Comparison of ENCODE assay signal across 27 cellular contexts in genomic region chr12:51845451-51845850, GRCh38. TPM values are rescaled to one million over a fixed set of nuclear protein-coding genes. Genes with fewer than 3 reads are reported as not detected.
DNase-seq lines count a peak whose midpoint lies in the region; ATAC-seq, FAIRE-seq and TF ChIP-seq lines count a peak whose summit lies in the region.
"Had no signal": no experiment of that assay in that cellular context is flagged by ENCODE, and none has a peak within 500 bp of the region (broad histone marks: within the 10 kb centered on the region; RNA-seq: fewer than 3 reads in every experiment).

No MANE protein-coding gene starts in this region.

- H3K79me2 ChIP-seq in HepG2 (ENCODE audit: insufficient read depth, low read length) = no peaks in the 10 kb centered on the region

- 9% methylated on average over 7 of the region's 8 CpGs for WGBS in HepG2 (ENCODE audit: low lambda C conversion rate)
- 84% methylated on average over 5 of the region's 8 CpGs for WGBS in right lobe of liver (ENCODE audit: insufficient coverage, low coverage, low lambda C conversion rate, missing lambda C conversion rate)

- H3K4me3 Mint-ChIP-seq in glutamatergic neuron (ENCODE audit: unreplicated experiment) = peak overlapping the region; percentile 94
- peak overlapping the region; percentile 89 for H3K4me3 Mint-ChIP-seq in nephron progenitor cell
- no peak overlapping the region for H3K4me3 Mint-ChIP-seq in activated CD4-positive, alpha-beta memory T cell treated with anti-CD3 and anti-CD28 coated beads for 36 hours

- peaks cover 9% of the 10 kb centered on the region for H3K27me3 Mint-ChIP-seq in glutamatergic neuron (ENCODE audit: unreplicated experiment)
- H3K27me3 Mint-ChIP-seq in nephron progenitor cell (ENCODE audit: low read depth, poor library complexity) = no peaks in the 10 kb centered on the region
- H3K27me3 Mint-ChIP-seq in activated CD4-positive, alpha-beta memory T cell treated with anti-CD3 and anti-CD28 coated beads for 36 hours = peaks cover 50% of the 10 kb centered on the region

- intact Hi-C loops in HepG2 (cut with micrococcal nuclease; ENCODE audit: unreplicated experiment) = loop anchor here (1.0 kb wide), 1 partner anchor 30 kb away; no protein-coding TSS in a partner anchor
- intact Hi-C loops in right lobe of liver (cut with DNase I) = no loop called here
- intact Hi-C loops in activated CD4-positive, alpha-beta memory T cell treated with anti-CD3 and anti-CD28 coated beads for 36 hours (cut with micrococcal nuclease) = no loop called here

- H3K27ac Mint-ChIP-seq in glutamatergic neuron (ENCODE audit: unreplicated experiment) (no peak overlapping the region), nephron progenitor cell (no peak overlapping the region)
- H3K27ac Mint-ChIP-seq in activated CD4-positive, alpha-beta memory T cell treated with anti-CD3 and anti-CD28 coated beads for 36 hours = no peak overlapping the region
- H3K27ac Mint-ChIP-seq: IgD-negative memory B cell had no signal

- H3K9me3 ChIP-seq in HepG2 (ENCODE audit: low read length) (no peaks in the 10 kb centered on the region), right lobe of liver (no peaks in the 10 kb centered on the region)
- H3K9me3 ChIP-seq: HAP-1, Peyer's patch had no signal

- H3K4me1 ChIP-seq in HepG2 (ENCODE audit: insufficient read depth, low read length) = peaks cover 31% of the 10 kb centered on the region
- H3K4me1 ChIP-seq in right lobe of liver = peaks cover 0 to 11% (median 5%) of the 10 kb centered on the region in 4 donors

- H3K36me3 Mint-ChIP-seq in glutamatergic neuron (ENCODE audit: unreplicated experiment) (no peaks in the 10 kb centered on the region), nephron progenitor cell (ENCODE audit: low read depth) (no peaks in the 10 kb centered on the region)
- H3K36me3 Mint-ChIP-seq in activated CD4-positive, alpha-beta memory T cell treated with anti-CD3 and anti-CD28 coated beads for 36 hours = no peaks in the 10 kb centered on the region

- H4K20me1 ChIP-seq in HepG2 (ENCODE audit: insufficient read depth, low read length) = no peaks in the 10 kb centered on the region

- CTCF ChIA-PET in HepG2 (lab: Yijun Ruan, JAX; ENCODE audit: low intra/inter-chr PET ratio, low total read pairs) = no interaction called here
- CTCF ChIA-PET in activated CD4-positive, alpha-beta memory T cell treated with anti-CD3 and anti-CD28 coated beads for 36 hours (lab: Charles Lee) = no interaction called here

- DNase-seq in HepG2 (ENCODE audit: low spot score) (peak; percentile 47), right lobe of liver (no peak), glutamatergic neuron (no peak), nephron progenitor cell (no peak), caudate nucleus (lab: John Stamatoyannopoulos, UW) (no peak), superior temporal gyrus (ENCODE audit: extremely low spot score) (no peak)
- no peak for DNase-seq in activated CD4-positive, alpha-beta memory T cell treated with anti-CD3 and anti-CD28 coated beads for 36 hours
- DNase-seq: AML-193; DMS153; GDM1; Karpas-422; NCI-H1048; NCI-H1436 treated with DMSO at 0.1 percent for 48 hours; NCI-H2029 treated with DMSO at 0.1 percent for 48 hours; NCI-H2171; NCI-H69; NK-92 treated with Interleukin-12 subunit alpha and Interleukin-12 subunit beta, amount 100 ng/mL, for 24 hours; Peyer's patch had no signal

- no TSS peak for BruUV-seq in HepG2 (replicated peaks; lab: Mats Ljungman, UMichigan)

- H2AFZ ChIP-seq in HepG2 (ENCODE audit: low read length) = no peak overlapping the region

- TF ChIP-seq POLR2A in HepG2 (IDR thresholded peaks at IDR 0.05; ENCODE audit: insufficient read depth in 1 of 2, low read depth in 2 of 2, low read length in 2 of 2) (no peak), right lobe of liver (IDR thresholded peaks at IDR 0.05) (no peak)

- POLR2A ChIA-PET in HepG2 (lab: Yijun Ruan, JAX) = interaction anchor here (0.6 to 1.0 kb wide), 3 partner anchors 19 to 45 kb away, joined by 3 to 4 read pairs (median 4); no protein-coding TSS in a partner anchor
- POLR2A ChIA-PET in activated CD4-positive, alpha-beta memory T cell treated with anti-CD3 and anti-CD28 coated beads for 36 hours (lab: Charles Lee) = no interaction called here

- no peak overlapping the region for H3K9ac ChIP-seq in HepG2 (ENCODE audit: insufficient read depth, low read depth, low read length)

- ATAC-seq in HepG2 (no peak), right lobe of liver (no peak), GM19035 (IDR thresholded peaks at IDR 0.05; ENCODE audit: unreplicated experiment) (no peak)

- TF ChIP-seq CTCF in HepG2 (CRISPR knock-in tag; IDR thresholded peaks at IDR 0.05) = no peak
- no peak for TF ChIP-seq CTCF in right lobe of liver (IDR thresholded peaks at IDR 0.05)
- no peak for TF ChIP-seq CTCF in glutamatergic neuron (IDR thresholded peaks at IDR 0.05; ENCODE audit: partially characterized antibody, unreplicated experiment)
- TF ChIP-seq CTCF in nephron progenitor cell (IDR thresholded peaks at IDR 0.05) = no peak

- H3K4me3 ChIP-seq in HepG2 (replicated peaks in 1 of 3; ENCODE audit: insufficient read depth in 1 of 3, low read depth in 2 of 3, low read length in 3 of 3) (peak overlapping the region in 2 of 3 experiments; percentile 15 to 82; a peak in 2 of 6 replicates), right lobe of liver (no peak overlapping the region)
- H3K4me3 ChIP-seq: HAP-1, Peyer's patch had no signal

- TF ChIP-seq RAD21 in HepG2 (CRISPR knock-in tag; IDR thresholded peaks at IDR 0.05) = no peak

- H3K4me1 Mint-ChIP-seq in glutamatergic neuron (ENCODE audit: low read depth, unreplicated experiment) (peaks cover 33% of the 10 kb centered on the region), nephron progenitor cell (peaks cover 69% of the 10 kb centered on the region)
- H3K4me1 Mint-ChIP-seq in activated CD4-positive, alpha-beta memory T cell treated with anti-CD3 and anti-CD28 coated beads for 36 hours (ENCODE audit: low read depth) = peaks cover 8% of the 10 kb centered on the region

- H3K36me3 ChIP-seq in HepG2 (replicated peaks in 1 of 2; ENCODE audit: control insufficient read depth in 1 of 2, insufficient read depth in 2 of 2, low read length in 2 of 2) (no peaks in the 10 kb centered on the region), right lobe of liver (no peaks in the 10 kb centered on the region)
- H3K36me3 ChIP-seq: HAP-1, Peyer's patch had no signal

- no peak for FAIRE-seq in HepG2 (lab: Jason Lieb, UNC)
- FAIRE-seq: HTR-8/SVneo had no signal

- H3K27ac ChIP-seq in HepG2 (ENCODE audit: extremely low read length, insufficient read depth, low read length) = no peak overlapping the region
- H3K27ac ChIP-seq in right lobe of liver = no peak overlapping the region
- H3K27ac ChIP-seq in caudate nucleus (ENCODE audit: low read depth, low read length) = no peak overlapping the region
- H3K27ac ChIP-seq: 22Rv1, Peyer's patch had no signal

- TF ChIP-seq EP300 in HepG2 (IDR thresholded peaks at IDR 0.05; ENCODE audit: low read depth in 2 of 2, low read length in 2 of 2) (no peak), HepG2 (CRISPR knock-in tag; IDR thresholded peaks at IDR 0.05; ENCODE audit: borderline replicate concordance) (no peak)

- in situ Hi-C loops in HepG2 (cut with HindIII; ENCODE audit: extremely low pct_ligation_motif_present, low pct_unique_long_range_greater_than_20kb) = no loop called here

- H3K9me3 Mint-ChIP-seq in glutamatergic neuron (ENCODE audit: unreplicated experiment) (peaks cover 5% of the 10 kb centered on the region), nephron progenitor cell (no peaks in the 10 kb centered on the region)
- no peaks in the 10 kb centered on the region for H3K9me3 Mint-ChIP-seq in activated CD4-positive, alpha-beta memory T cell treated with anti-CD3 and anti-CD28 coated beads for 36 hours

- H3K27me3 ChIP-seq in HepG2 (ENCODE audit: control insufficient read depth in 1 of 2, insufficient read depth in 2 of 2, low read length in 2 of 2) (peaks cover 0 to 9% of the 10 kb centered on the region in 2 experiments; a peak in 1 of 5 replicates), right lobe of liver (peaks cover 0 to 10% of the 10 kb centered on the region in 2 donors)

- H3K4me2 ChIP-seq in HepG2 (ENCODE audit: low read depth, low read length) = peak overlapping the region; percentile 91

RNA-seq across cellular contexts. Expression of gene FIGNL2, which starts 3.1 kb away (rescaled TPM):
- total RNA-seq in HepG2 (2016; rRNA removed; fragmentation: Illumina TruSeq; extraction: Trizol) = 0.76 and 1.00 TPM in 2 replicates
- total RNA-seq in HepG2 (2016; cell fraction: cytosol; rRNA removed; fragmentation: Illumina TruSeq; extraction: Trizol; ENCODE audit: low read depth) = 0.10 and 0.18 TPM in 2 replicates
- total RNA-seq in HepG2 (2016; cell fraction: insoluble cytoplasmic fraction; rRNA removed; fragmentation: Illumina TruSeq; extraction: Trizol) = 0.73 and 1.2 TPM in 2 replicates
- 0.53 and 0.62 TPM in 2 replicates for total RNA-seq in HepG2 (2016; cell fraction: membrane; rRNA removed; fragmentation: Illumina TruSeq; extraction: Trizol)
- total RNA-seq in HepG2 (2016; cell fraction: nucleus; rRNA removed; fragmentation: Illumina TruSeq; extraction: Trizol) = 0.56 and 0.78 TPM in 2 replicates
- 0.82 and 1.2 TPM in 2 replicates for polyA plus RNA-seq in HepG2 (2011; rRNA removed)
- polyA plus RNA-seq in HepG2 (2011; cell fraction: cytosol; rRNA removed) = 0.99 and 1.2 TPM in 2 replicates
- 0.87 and 1.0 TPM in 2 replicates for polyA plus RNA-seq in HepG2 (2011; cell fraction: nucleus; rRNA removed)
- 0.51 TPM in 2 replicates for polyA plus RNA-seq in HepG2 (2012)
- polyA plus RNA-seq in HepG2 (2016; cell fraction: cytosol; fragmentation: Illumina TruSeq; extraction: Trizol; ENCODE audit: low read depth) = 0.06 and 0.07 TPM in 2 replicates
- polyA plus RNA-seq in HepG2 (2016; cell fraction: insoluble cytoplasmic fraction; fragmentation: Illumina TruSeq; extraction: Trizol; ENCODE audit: low read depth) = 1.6 TPM in 2 replicates
- 0.46 and 0.47 TPM in 2 replicates for polyA plus RNA-seq in HepG2 (2016; cell fraction: membrane; fragmentation: Illumina TruSeq; extraction: Trizol; ENCODE audit: low read depth)
- 1.3 and 1.4 TPM in 2 replicates for polyA plus RNA-seq in HepG2 (2016; cell fraction: nucleus; fragmentation: Illumina TruSeq; extraction: Trizol; ENCODE audit: insufficient read depth, low read depth)
- polyA minus RNA-seq in HepG2 (2011; rRNA and poly(A)+ RNA removed; ENCODE audit: low replicate concordance) = 1.9 TPM in 1 of 2 replicates, not detected in the other
- 0.99 and 1.1 TPM in 2 replicates for polyA minus RNA-seq in HepG2 (2011; cell fraction: cytosol; rRNA and poly(A)+ RNA removed)
- 0.50 and 0.77 TPM in 2 replicates for polyA minus RNA-seq in HepG2 (2011; cell fraction: nucleus; rRNA and poly(A)+ RNA removed)
- 1 to 10 TPM in 2 of 6 experiments, under 1 TPM in 4; 0.14 to 1.8 (median 0.55) TPM for total RNA-seq in right lobe of liver
- total RNA-seq in glutamatergic neuron (ENCODE audit: unreplicated experiment) = 107 TPM
- under 1 TPM; 0.29 to 0.31 TPM for total RNA-seq in activated CD4-positive, alpha-beta memory T cell treated with anti-CD3 and anti-CD28 coated beads for 36 hours
- total RNA-seq: Daoy, MCF 10A had no signal
- polyA plus RNA-seq: IgD-negative memory B cell had no signal

RNA-seq across cellular contexts. Expression of gene ANKRD33, which starts 42.5 kb away (rescaled TPM):
- not detected in 2 replicates for total RNA-seq in HepG2 (2016; rRNA removed; fragmentation: Illumina TruSeq; extraction: Trizol)
- total RNA-seq in HepG2 (2016; cell fraction: cytosol; rRNA removed; fragmentation: Illumina TruSeq; extraction: Trizol; ENCODE audit: low read depth) = not detected in 2 replicates
- total RNA-seq in HepG2 (2016; cell fraction: insoluble cytoplasmic fraction; rRNA removed; fragmentation: Illumina TruSeq; extraction: Trizol) = not detected in 2 replicates
- not detected in 2 replicates for total RNA-seq in HepG2 (2016; cell fraction: membrane; rRNA removed; fragmentation: Illumina TruSeq; extraction: Trizol)
- not detected in 2 replicates for total RNA-seq in HepG2 (2016; cell fraction: nucleus; rRNA removed; fragmentation: Illumina TruSeq; extraction: Trizol)
- polyA plus RNA-seq in HepG2 (2011; rRNA removed) = 0.04 and 0.07 TPM in 2 replicates
- polyA plus RNA-seq in HepG2 (2011; cell fraction: cytosol; rRNA removed) = 0.03 and 0.04 TPM in 2 replicates
- polyA plus RNA-seq in HepG2 (2011; cell fraction: nucleus; rRNA removed) = 0.16 and 0.33 TPM in 2 replicates
- not detected in 2 replicates for polyA plus RNA-seq in HepG2 (2012)
- polyA plus RNA-seq in HepG2 (2016; cell fraction: cytosol; fragmentation: Illumina TruSeq; extraction: Trizol; ENCODE audit: low read depth) = not detected in 2 replicates
- polyA plus RNA-seq in HepG2 (2016; cell fraction: insoluble cytoplasmic fraction; fragmentation: Illumina TruSeq; extraction: Trizol; ENCODE audit: low read depth) = not detected in 2 replicates
- polyA plus RNA-seq in HepG2 (2016; cell fraction: membrane; fragmentation: Illumina TruSeq; extraction: Trizol; ENCODE audit: low read depth) = not detected in 2 replicates
- not detected in 2 replicates for polyA plus RNA-seq in HepG2 (2016; cell fraction: nucleus; fragmentation: Illumina TruSeq; extraction: Trizol; ENCODE audit: insufficient read depth, low read depth)
- 0.05 and 0.18 TPM in 2 replicates for polyA minus RNA-seq in HepG2 (2011; rRNA and poly(A)+ RNA removed; ENCODE audit: low replicate concordance)
- polyA minus RNA-seq in HepG2 (2011; cell fraction: cytosol; rRNA and poly(A)+ RNA removed) = not detected in 2 replicates
- not detected in 2 replicates for polyA minus RNA-seq in HepG2 (2011; cell fraction: nucleus; rRNA and poly(A)+ RNA removed)
- 10 to 100 TPM in 1 of 6 experiments, 1 to 10 TPM in 2, not detected in 3; 1.1 to 10.5 (median 2.1) TPM for total RNA-seq in right lobe of liver
- total RNA-seq in glutamatergic neuron (ENCODE audit: unreplicated experiment) = not detected
- not detected for total RNA-seq in activated CD4-positive, alpha-beta memory T cell treated with anti-CD3 and anti-CD28 coated beads for 36 hours
- total RNA-seq: Daoy, MCF 10A, Peyer's patch, SK-MEL-5 had no signal
- polyA plus RNA-seq: CD14-positive monocyte, IgD-negative memory B cell had no signal

Comparison
In these comparisons a context has a peak if more than half of its experiments do, and no peak if none do; other contexts are left out.
1. H3K4me3 ChIP-seq: peak in HepG2 (2 of 3); none in right lobe of liver (0 of 3).
2. RNA of gene FIGNL2, which starts 3.1 kb away (total RNA-seq): 107 TPM in glutamatergic neuron (single experiment); 0.10 to 1.2 TPM in HepG2, 0.14 to 1.8 TPM in right lobe of liver and 0.29 to 0.31 TPM in activated CD4-positive, alpha-beta memory T cell treated with anti-CD3 and anti-CD28 coated beads for 36 hours; every median in the first group is over 10 times any median in the second.